ENCODE assay signal across 22 cellular contexts in genomic region chr7:37224746-37225145, GRCh38.
"Had no signal": no experiment of that assay in that cellular context is flagged by ENCODE, and none has a peak within 500 bp of the region (broad histone marks: within the 10 kb centered on the region; RNA-seq: fewer than 3 reads in every experiment).

No MANE protein-coding gene starts in this region.

- ATAC-seq: gastroesophageal sphincter; left cardiac atrium; natural killer cell treated with Interleukin-12 subunit alpha and Interleukin-12 subunit beta and Interleukin-15 and Interleukin-18, amount 100 ng/mL, for 72 hours; psoas muscle; right lobe of liver; stimulated activated memory B cell treated with anti-CD40 and anti-IgM and Interleukin-4, amounts not matched to agents 10 μg/mL and 1 μg/mL and 100 μg/mL, for 72 hours had no signal

- H3K4me3 Mint-ChIP-seq: natural killer cell treated with Interleukin-12 subunit alpha and Interleukin-12 subunit beta and Interleukin-15 and Interleukin-18, amount 100 ng/mL, for 72 hours; stimulated activated memory B cell treated with anti-CD40 and anti-IgM and Interleukin-4, amounts not matched to agents 10 μg/mL and 1 μg/mL and 100 μg/mL, for 72 hours; stimulated activated naive CD8-positive, alpha-beta T cell treated with anti-CD3 and anti-CD28 coated beads, Interleukin-15, Interleukin-2, amounts not matched to agents 100 ng/mL and 50 ng/mL, for 24 hours had no signal

- H3K27ac ChIP-seq: colonic mucosa, esophagus squamous epithelium, gastroesophageal sphincter, left ventricle myocardium inferior, parathyroid adenoma, psoas muscle, right lobe of liver, thoracic aorta had no signal

- H3K27me3 ChIP-seq: colonic mucosa, esophagus squamous epithelium, gastroesophageal sphincter, right lobe of liver had no signal

- H3K9me3 Mint-ChIP-seq: natural killer cell treated with Interleukin-12 subunit alpha and Interleukin-12 subunit beta and Interleukin-15 and Interleukin-18, amount 100 ng/mL, for 72 hours; stimulated activated memory B cell treated with anti-CD40 and anti-IgM and Interleukin-4, amounts not matched to agents 10 μg/mL and 1 μg/mL and 100 μg/mL, for 72 hours; stimulated activated naive CD8-positive, alpha-beta T cell treated with anti-CD3 and anti-CD28 coated beads, Interleukin-15, Interleukin-2, amounts not matched to agents 100 ng/mL and 50 ng/mL, for 24 hours had no signal

- H3K4me3 ChIP-seq: colonic mucosa, esophagus squamous epithelium, gastroesophageal sphincter, left ventricle myocardium inferior, lung, psoas muscle, right lobe of liver, thoracic aorta had no signal

- H3K9me3 ChIP-seq: colonic mucosa, esophagus squamous epithelium, gastroesophageal sphincter, left ventricle myocardium inferior, psoas muscle, right lobe of liver, thoracic aorta had no signal

- H3K36me3 ChIP-seq: colonic mucosa, thoracic aorta had no signal

- H3K27ac Mint-ChIP-seq: natural killer cell treated with Interleukin-12 subunit alpha and Interleukin-12 subunit beta and Interleukin-15 and Interleukin-18, amount 100 ng/mL, for 72 hours; stimulated activated memory B cell treated with anti-CD40 and anti-IgM and Interleukin-4, amounts not matched to agents 10 μg/mL and 1 μg/mL and 100 μg/mL, for 72 hours; stimulated activated naive CD8-positive, alpha-beta T cell treated with anti-CD3 and anti-CD28 coated beads, Interleukin-15, Interleukin-2, amounts not matched to agents 100 ng/mL and 50 ng/mL, for 24 hours had no signal

- H3K4me1 ChIP-seq: colonic mucosa, esophagus squamous epithelium, gastroesophageal sphincter, parathyroid adenoma, psoas muscle, right lobe of liver had no signal

- H3K4me1 Mint-ChIP-seq: stimulated activated memory B cell treated with anti-CD40 and anti-IgM and Interleukin-4, amounts not matched to agents 10 μg/mL and 1 μg/mL and 100 μg/mL, for 72 hours had no signal

- DNase-seq: colonic mucosa; dermis blood vessel endothelial cell; esophagus squamous epithelium; foreskin fibroblast; glutamatergic neuron; kidney; left cardiac atrium; left ventricle myocardium inferior; mesenchymal stem cell; midbrain; psoas muscle; retina; right lobe of liver; stimulated activated CD4-positive, alpha-beta T cell treated with anti-CD3 and anti-CD28 coated beads, Interleukin-4, amount 100 ng/mL, for 24 hours; trophoblast cell had no signal

- H3K27me3 Mint-ChIP-seq: natural killer cell treated with Interleukin-12 subunit alpha and Interleukin-12 subunit beta and Interleukin-15 and Interleukin-18, amount 100 ng/mL, for 72 hours; stimulated activated memory B cell treated with anti-CD40 and anti-IgM and Interleukin-4, amounts not matched to agents 10 μg/mL and 1 μg/mL and 100 μg/mL, for 72 hours; stimulated activated naive CD8-positive, alpha-beta T cell treated with anti-CD3 and anti-CD28 coated beads, Interleukin-15, Interleukin-2, amounts not matched to agents 100 ng/mL and 50 ng/mL, for 24 hours had no signal
